Comparison of ENCODE assay signal across 22 cellular contexts in genomic region chr11:72595292-72595684, GRCh38.
DNase-seq lines count a peak whose midpoint lies in the region; TF ChIP-seq lines count a peak whose summit lies in the region.
"Had no signal": no experiment of that assay in that cellular context is flagged by ENCODE, and none has a peak within 500 bp of the region (broad histone marks: within the 10 kb centered on the region; RNA-seq: fewer than 3 reads in every experiment).

No MANE protein-coding gene starts in this region.

- no peak overlapping the region for H3K27ac Mint-ChIP-seq in glutamatergic neuron (ENCODE audit: unreplicated experiment)
- H3K27ac Mint-ChIP-seq: CD14-positive monocyte had no signal

- H3K4me1 Mint-ChIP-seq in glutamatergic neuron (ENCODE audit: low read depth, unreplicated experiment), result peaks cover 38% of the 10 kb centered on the region

- peaks cover 31% of the 10 kb centered on the region for H3K27me3 Mint-ChIP-seq in glutamatergic neuron (ENCODE audit: unreplicated experiment)

- peaks cover 14% of the 10 kb centered on the region for H3K9me3 Mint-ChIP-seq in glutamatergic neuron (ENCODE audit: unreplicated experiment)
- H3K9me3 Mint-ChIP-seq: CD8-positive, alpha-beta memory T cell had no signal

- no peak for TF ChIP-seq CTCF in glutamatergic neuron (IDR thresholded peaks at IDR 0.05; ENCODE audit: partially characterized antibody, unreplicated experiment)
- no peak for TF ChIP-seq CTCF in tibial nerve (IDR thresholded peaks at IDR 0.05)

- WGBS in tibial nerve, 2 donors, result 52 to 65% methylated on average over 9 of the region's 9 CpGs

- peaks cover 0 to 6% (median 3%) of the 10 kb centered on the region in 4 donors for H3K4me1 ChIP-seq in tibial nerve
- H3K4me1 ChIP-seq: SJSA1 had no signal

- no peak overlapping the region for H3K27ac ChIP-seq in tibial nerve
- H3K27ac ChIP-seq: PC-9, SJSA1 had no signal

- H3K27me3 ChIP-seq in tibial nerve, result peaks cover 0 to 23% of the 10 kb centered on the region in 2 donors
- H3K27me3 ChIP-seq: BE2C had no signal

- DNase-seq in NCI-H1417 (lab: John Stamatoyannopoulos, UW), result peak in 2 of 3 experiments; percentile 42 to 45
- no peak for DNase-seq in NCI-H1417 treated with DMSO at 0.1 percent for 48 hours (lab: John Stamatoyannopoulos, UW)
- DNase-seq in NCI-H82 treated with DMSO at 0.1 percent for 48 hours (lab: John Stamatoyannopoulos, UW; ENCODE audit: unreplicated experiment), result peak; percentile 62
- DNase-seq in glutamatergic neuron, result peak; percentile 42
- peak; percentile 39 for DNase-seq in retina
- no peak for DNase-seq in foreskin melanocyte
- DNase-seq in tibial nerve (ENCODE audit: low spot score in 2 of 2), result no peak
- DNase-seq in HK-2 (ENCODE audit: unreplicated experiment), result no peak
- DNase-seq: 8988T; ACHN; BE2C; CD8-positive, alpha-beta memory T cell; Karpas-422; NCI-H1092; NCI-H1436 treated with DMSO at 0.1 percent for 48 hours; NCI-H187 treated with DMSO at 0.1 percent for 48 hours; NCI-H2107; NK-92 treated with Interleukin-12 subunit alpha and Interleukin-12 subunit beta, amount 100 ng/mL, for 24 hours; PC-9; Right ventricle myocardium superior had no signal

- peak overlapping the region; percentile 61 for H3K4me3 Mint-ChIP-seq in glutamatergic neuron (ENCODE audit: unreplicated experiment)
- H3K4me3 Mint-ChIP-seq: CD14-positive monocyte; CD8-positive, alpha-beta memory T cell had no signal

- no peak for TF ChIP-seq POLR2A in tibial nerve (IDR thresholded peaks at IDR 0.05)

- no peaks in the 10 kb centered on the region for H3K36me3 Mint-ChIP-seq in glutamatergic neuron (ENCODE audit: unreplicated experiment)
- H3K36me3 Mint-ChIP-seq: CD8-positive, alpha-beta memory T cell had no signal

- H3K4me3 ChIP-seq in tibial nerve, result no peak overlapping the region
- H3K4me3 ChIP-seq: PC-9, SJSA1 had no signal

- TF ChIP-seq EP300 in tibial nerve (IDR thresholded peaks at IDR 0.05), result no peak

- H3K36me3 ChIP-seq in tibial nerve, result no peaks in the 10 kb centered on the region
- H3K36me3 ChIP-seq: SJSA1 had no signal

- no peaks in the 10 kb centered on the region for H3K9me3 ChIP-seq in tibial nerve
- H3K9me3 ChIP-seq: BE2C, SJSA1 had no signal

Comparison
In these comparisons a context has a peak if more than half of its experiments do, and no peak if none do; other contexts are left out.
1. DNase-seq: peak in NCI-H1417 (2 of 3), NCI-H82 treated with DMSO at 0.1 percent for 48 hours (single experiment), glutamatergic neuron (single experiment) and retina (single experiment); none in NCI-H1417 treated with DMSO at 0.1 percent for 48 hours (single experiment), foreskin melanocyte (single experiment), tibial nerve (0 of 2) and HK-2 (single experiment).